ENCODE assay signal across 8 cellular contexts in genomic region chr18:9135912-9136314, GRCh38. TPM values are rescaled to one million over a fixed set of nuclear protein-coding genes. Genes with fewer than 3 reads are reported as not detected.
DNase-seq lines count a peak whose midpoint lies in the region; ATAC-seq and TF ChIP-seq lines count a peak whose summit lies in the region.

No MANE protein-coding gene starts in this region.

- ATAC-seq in GM19324 (IDR thresholded peaks at IDR 0.05; ENCODE audit: low FRiP score, unreplicated experiment) (peak; percentile 21), HG03280 (IDR thresholded peaks at IDR 0.05; ENCODE audit: unreplicated experiment) (peak; percentile 17)
- ATAC-seq in stimulated activated naive CD8-positive, alpha-beta T cell treated with anti-CD3 and anti-CD28 coated beads, Interleukin-15, amount 100 ng/mL, for 72 hours = no peak

- no peak for TF ChIP-seq CTCF in Calu3 (IDR thresholded peaks at IDR 0.05; ENCODE audit: unreplicated experiment)
- no peak for TF ChIP-seq CTCF in brain (conservative IDR thresholded peaks at IDR 0.05)

- peak; percentile 66 for DNase-seq in Calu3
- DNase-seq in NCI-H510A treated with DMSO at 0.1 percent for 48 hours (lab: John Stamatoyannopoulos, UW) = peak; percentile 90
- peak; percentile 52 for DNase-seq in iris pigment epithelial cell (ENCODE audit: low read depth)
- DNase-seq in stimulated activated naive CD8-positive, alpha-beta T cell treated with anti-CD3 and anti-CD28 coated beads, Interleukin-15, amount 100 ng/mL, for 72 hours = no peak
- no peak for DNase-seq in stimulated activated CD4-positive, alpha-beta T cell treated with anti-CD3 and anti-CD28 coated beads, Interleukin-1b, Interleukin-23, amount 100 ng/mL, for 48 hours

- peaks cover 49% of the 10 kb centered on the region for H3K4me1 Mint-ChIP-seq in Calu3 (ENCODE audit: low read depth, unreplicated experiment)
- peaks cover 62% of the 10 kb centered on the region for H3K4me1 Mint-ChIP-seq in brain
- peaks cover 59% of the 10 kb centered on the region for H3K4me1 Mint-ChIP-seq in stimulated activated naive CD8-positive, alpha-beta T cell treated with anti-CD3 and anti-CD28 coated beads, Interleukin-15, amount 100 ng/mL, for 72 hours

- H3K36me3 Mint-ChIP-seq in Calu3 (ENCODE audit: insufficient read depth, unreplicated experiment) (peaks cover 68% of the 10 kb centered on the region), brain (peaks cover 30% of the 10 kb centered on the region)

- H3K9me3 Mint-ChIP-seq in Calu3 (ENCODE audit: low read depth, unreplicated experiment) (no peaks in the 10 kb centered on the region), brain (no peaks in the 10 kb centered on the region)
- H3K9me3 Mint-ChIP-seq in stimulated activated naive CD8-positive, alpha-beta T cell treated with anti-CD3 and anti-CD28 coated beads, Interleukin-15, amount 100 ng/mL, for 72 hours = no peaks in the 10 kb centered on the region

- H3K4me3 Mint-ChIP-seq in Calu3 (ENCODE audit: low read depth, unreplicated experiment) (peak overlapping the region; percentile 94), brain (peak overlapping the region; percentile 96 to 98 (median 97))
- peak overlapping the region; percentile 92 to 96 for H3K4me3 Mint-ChIP-seq in stimulated activated naive CD8-positive, alpha-beta T cell treated with anti-CD3 and anti-CD28 coated beads, Interleukin-15, amount 100 ng/mL, for 72 hours

- H3K27ac Mint-ChIP-seq in Calu3 (ENCODE audit: unreplicated experiment) (peak overlapping the region; percentile 96), brain (peak overlapping the region; percentile 98 to 100 (median 99))
- peak overlapping the region; percentile 98 to 100 for H3K27ac Mint-ChIP-seq in stimulated activated naive CD8-positive, alpha-beta T cell treated with anti-CD3 and anti-CD28 coated beads, Interleukin-15, amount 100 ng/mL, for 72 hours

- H3K27me3 Mint-ChIP-seq in Calu3 (ENCODE audit: unreplicated experiment) = no peaks in the 10 kb centered on the region
- peaks cover 6% of the 10 kb centered on the region for H3K27me3 Mint-ChIP-seq in brain
- no peaks in the 10 kb centered on the region for H3K27me3 Mint-ChIP-seq in stimulated activated naive CD8-positive, alpha-beta T cell treated with anti-CD3 and anti-CD28 coated beads, Interleukin-15, amount 100 ng/mL, for 72 hours

- BruUV-seq in Calu3 (replicated peaks; lab: Mats Ljungman, UMichigan) = TSS peak; percentile 34

- CTCF ChIA-PET in Calu3 (lab: Charles Lee) = interaction anchor here (0.5 to 1.6 kb wide), 3 partner anchors 12 to 34 kb away, joined by 4 to 5 read pairs (median 5); partner anchors contain the start of gene NDUFV2

- intact Hi-C loops in Calu3 (cut with micrococcal nuclease; ENCODE audit: unreplicated experiment) = loop anchor here (10.0 kb wide), 1 partner anchor 431 kb away; the partner anchor contains the start of gene MTCL1

RNA-seq across cellular contexts. Expression of gene ANKRD12, which starts 0.7 kb away (rescaled TPM):
- 36.3 and 40.7 TPM in 2 replicates for total RNA-seq in Calu3 (2022)
- polyA plus RNA-seq in brain (ENCODE audit: insufficient read depth, low read depth, low replicate concordance) = 1.3 TPM

RNA-seq across cellular contexts. Expression of gene NDUFV2, which starts 33.4 kb away (rescaled TPM):
- total RNA-seq in Calu3 (2022) = 199 TPM in 2 replicates
- 119 TPM for polyA plus RNA-seq in brain (ENCODE audit: insufficient read depth, low read depth, low replicate concordance)

Comparison
In these comparisons a context has a peak if more than half of its experiments do, and no peak if none do; other contexts are left out.
1. DNase-seq: peak in Calu3 (single experiment), NCI-H510A treated with DMSO at 0.1 percent for 48 hours (single experiment) and iris pigment epithelial cell (single experiment); none in stimulated activated naive CD8-positive, alpha-beta T cell treated with anti-CD3 and anti-CD28 coated beads, Interleukin-15, amount 100 ng/mL, for 72 hours (0 of 2) and stimulated activated CD4-positive, alpha-beta T cell treated with anti-CD3 and anti-CD28 coated beads, Interleukin-1b, Interleukin-23, amount 100 ng/mL, for 48 hours (single experiment).
2. Peak in every context shown above with its lines, with median percentiles within 50 percentile points of each other: H3K27ac Mint-ChIP-seq and H3K4me3 Mint-ChIP-seq.